ENCODE assay signal across 11 cellular contexts in the genomic region with DNA sequence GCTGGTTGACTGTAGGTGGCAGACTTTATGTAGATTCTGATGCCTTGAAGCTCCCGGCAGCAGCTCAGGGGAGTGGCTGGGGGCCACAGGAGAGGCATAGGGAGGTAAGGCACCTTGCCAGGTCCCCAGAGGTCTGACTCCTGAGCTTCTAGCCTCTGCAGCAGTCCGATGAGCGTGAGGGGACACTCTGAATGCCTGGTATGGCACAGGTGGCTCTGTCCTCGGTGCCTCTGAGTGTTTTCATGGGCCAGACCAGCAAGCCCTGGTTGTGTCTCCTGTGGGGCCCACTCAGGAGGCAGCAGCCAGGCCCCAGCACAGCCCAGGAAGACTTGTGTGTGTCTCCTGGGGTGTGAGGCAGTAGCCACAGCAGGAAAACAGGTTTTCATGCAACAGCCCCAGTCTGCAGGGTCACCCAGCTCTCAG. TPM values are rescaled to one million over a fixed set of nuclear protein-coding genes. Genes with fewer than 3 reads are reported as not detected.
"Had no signal": no experiment of that assay in that cellular context is flagged by ENCODE, and none has a peak within 500 bp of the region (broad histone marks: within the 10 kb centered on the region; RNA-seq: fewer than 3 reads in every experiment).

No MANE protein-coding gene starts in this region.

- H3K4me1 ChIP-seq: testis had no signal

- H3K9me3 ChIP-seq: stomach, testis had no signal

- H3K27me3 ChIP-seq: stomach, testis had no signal

- DNase-seq: activated CD4-positive, alpha-beta T cell treated with anti-CD3 and anti-CD28 coated beads, Interleukin-2, amount 10 ng/mL, durations not matched to agents 7 days and 5 days; activated naive CD4-positive, alpha-beta T cell treated with Interleukin-2 at 50 U/mL for 16 hours; occipital lobe; stimulated activated CD4-positive, alpha-beta T cell treated with anti-CD3 and anti-CD28 coated beads, Interleukin-1b, Interleukin-23, amount 100 ng/mL, for 48 hours; stomach; testis had no signal

- H3K4me3 ChIP-seq: stomach, testis had no signal

- H3K27ac ChIP-seq: stomach, testis had no signal

- FAIRE-seq: astrocyte, endometrium, kidney had no signal

RNA-seq across cellular contexts. Expression of a gene that starts 39.7 kb away (rescaled TPM):
- total RNA-seq: bronchial epithelial cell, progenitor cell of endocrine pancreas had no signal
